ENCODE assay signal across 10 cellular contexts in genomic region chr1:222754386-222755139, GRCh38. TPM values are rescaled to one million over a fixed set of nuclear protein-coding genes. Genes with fewer than 3 reads are reported as not detected.
A peak's percentile ranks its signal among the peaks of the same experiment; 100 is the strongest.
DNase-seq lines count a peak whose midpoint lies in the region; ATAC-seq and TF ChIP-seq lines count a peak whose summit lies in the region.
"Had no signal": no experiment of that assay in that cellular context is flagged by ENCODE, and none has a peak within 500 bp of the region (broad histone marks: within the 10 kb centered on the region; RNA-seq: fewer than 3 reads in every experiment).

No MANE protein-coding gene starts in this region.

- ATAC-seq in HG02884 (IDR thresholded peaks at IDR 0.05; ENCODE audit: unreplicated experiment): no peak

- no peak for TF ChIP-seq POLR2A in esophagus squamous epithelium (IDR thresholded peaks at IDR 0.05)

- H3K27ac ChIP-seq in ACC112 (ENCODE audit: low read depth, low read length) (peak overlapping the region; percentile 93), esophagus squamous epithelium (peak overlapping the region in 3 of 4 donors; percentile 32 to 40 (median 34))

- H3K79me2 ChIP-seq in ACC112 (ENCODE audit: control insufficient read depth, insufficient read depth, low read length, unreplicated experiment): no peaks in the 10 kb centered on the region

- 31 to 40% methylated on average over 7 to 9 of the region's 9 CpGs for WGBS in esophagus squamous epithelium, 2 donors

- H3K4me1 ChIP-seq in ACC112 (ENCODE audit: control insufficient read depth, insufficient read depth, low read length, unreplicated experiment) (peaks cover 10% of the 10 kb centered on the region), esophagus squamous epithelium (peaks cover 6 to 11% (median 8%) of the 10 kb centered on the region in 3 donors)

- intact Hi-C loops in esophagus squamous epithelium (cut with DNase I): no loop called here

- DNase-seq in NCI-H226 (peak; percentile 87), esophagus squamous epithelium (lab: John Stamatoyannopoulos, UW) (no peak), myocyte (ENCODE audit: low read depth) (peak; percentile 81), DMS153 treated with DMSO at 0.1 percent for 48 hours (lab: John Stamatoyannopoulos, UW; ENCODE audit: unreplicated experiment) (no peak)
- DNase-seq in stimulated activated naive CD4-positive, alpha-beta T cell treated with Interleukin-2 at 50 U/mL for 16 hours (lab: John Stamatoyannopoulos, UW): no peak
- no peak for DNase-seq in activated CD4-positive, alpha-beta T cell treated with anti-CD3 and anti-CD28 coated beads for 1 hour
- DNase-seq: CD4-positive, CD25-positive, alpha-beta regulatory T cell had no signal

- no peaks in the 10 kb centered on the region for H3K9me3 ChIP-seq in esophagus squamous epithelium

- no peaks in the 10 kb centered on the region for H3K27me3 ChIP-seq in ACC112 (ENCODE audit: insufficient read depth, low read length)
- H3K27me3 ChIP-seq in esophagus squamous epithelium: no peaks in the 10 kb centered on the region

- H2AFZ ChIP-seq in ACC112 (ENCODE audit: low read length, unreplicated experiment): peak overlapping the region; percentile 53

- no peak overlapping the region for H3K4me3 ChIP-seq in ACC112 (ENCODE audit: low read depth, low read length)
- H3K4me3 ChIP-seq in esophagus squamous epithelium: no peak overlapping the region

- TF ChIP-seq CTCF in esophagus squamous epithelium (IDR thresholded peaks at IDR 0.05): no peak

- no peaks in the 10 kb centered on the region for H3K36me3 ChIP-seq in ACC112 (ENCODE audit: insufficient read depth, low read length)
- no peaks in the 10 kb centered on the region for H3K36me3 ChIP-seq in esophagus squamous epithelium

RNA-seq across cellular contexts. Expression of gene FAM177B, which starts 17.6 kb away (rescaled TPM):
- total RNA-seq in esophagus squamous epithelium (1 to 10 TPM in 1 of 4 donors, not detected in 3; 1.3 TPM), myocyte (not detected in 2 replicates)
- not detected for polyA plus RNA-seq in myocyte (2012)
- total RNA-seq: activated T-helper 2 cell treated with anti-CD3 and anti-CD28 coated beads, Interferon-gamma antibody, Interleukin-2, Interleukin-4, amounts not matched to agents 10 μg/mL and 5 μg/mL and 100 μg/mL, durations not matched to agents 14 hours and 24 hours and 36 hours; CD4-positive, CD25-positive, alpha-beta regulatory T cell had no signal
- polyA plus RNA-seq: CD4-positive, CD25-positive, alpha-beta regulatory T cell had no signal

RNA-seq across cellular contexts. Expression of gene BROX, which starts 42.2 kb away (rescaled TPM):
- 10 to 100 TPM; 45.0 to 66.7 (median 49.8) TPM for total RNA-seq in esophagus squamous epithelium
- total RNA-seq in myocyte: 56.0 and 67.7 TPM in 2 replicates
- 18.7 TPM for polyA plus RNA-seq in myocyte (2012)

RNA-seq across cellular contexts. Expression of gene AIDA, which starts 42.3 kb away (rescaled TPM):
- total RNA-seq in esophagus squamous epithelium (10 to 100 TPM; 18.6 to 51.1 (median 31.7) TPM), myocyte (25.9 and 30.4 TPM in 2 replicates)
- polyA plus RNA-seq in myocyte (2012): 42.0 TPM

Comparison
In these comparisons a context has a peak if more than half of its experiments do, and no peak if none do; other contexts are left out.
1. DNase-seq: peak in NCI-H226 (single experiment) and myocyte (single experiment); none in esophagus squamous epithelium (single experiment), stimulated activated naive CD4-positive, alpha-beta T cell treated with Interleukin-2 at 50 U/mL for 16 hours (single experiment), activated CD4-positive, alpha-beta T cell treated with anti-CD3 and anti-CD28 coated beads for 1 hour (single experiment) and DMS153 treated with DMSO at 0.1 percent for 48 hours (single experiment).